8 cellular contexts compared by ENCODE assay signal in the genomic region with DNA sequence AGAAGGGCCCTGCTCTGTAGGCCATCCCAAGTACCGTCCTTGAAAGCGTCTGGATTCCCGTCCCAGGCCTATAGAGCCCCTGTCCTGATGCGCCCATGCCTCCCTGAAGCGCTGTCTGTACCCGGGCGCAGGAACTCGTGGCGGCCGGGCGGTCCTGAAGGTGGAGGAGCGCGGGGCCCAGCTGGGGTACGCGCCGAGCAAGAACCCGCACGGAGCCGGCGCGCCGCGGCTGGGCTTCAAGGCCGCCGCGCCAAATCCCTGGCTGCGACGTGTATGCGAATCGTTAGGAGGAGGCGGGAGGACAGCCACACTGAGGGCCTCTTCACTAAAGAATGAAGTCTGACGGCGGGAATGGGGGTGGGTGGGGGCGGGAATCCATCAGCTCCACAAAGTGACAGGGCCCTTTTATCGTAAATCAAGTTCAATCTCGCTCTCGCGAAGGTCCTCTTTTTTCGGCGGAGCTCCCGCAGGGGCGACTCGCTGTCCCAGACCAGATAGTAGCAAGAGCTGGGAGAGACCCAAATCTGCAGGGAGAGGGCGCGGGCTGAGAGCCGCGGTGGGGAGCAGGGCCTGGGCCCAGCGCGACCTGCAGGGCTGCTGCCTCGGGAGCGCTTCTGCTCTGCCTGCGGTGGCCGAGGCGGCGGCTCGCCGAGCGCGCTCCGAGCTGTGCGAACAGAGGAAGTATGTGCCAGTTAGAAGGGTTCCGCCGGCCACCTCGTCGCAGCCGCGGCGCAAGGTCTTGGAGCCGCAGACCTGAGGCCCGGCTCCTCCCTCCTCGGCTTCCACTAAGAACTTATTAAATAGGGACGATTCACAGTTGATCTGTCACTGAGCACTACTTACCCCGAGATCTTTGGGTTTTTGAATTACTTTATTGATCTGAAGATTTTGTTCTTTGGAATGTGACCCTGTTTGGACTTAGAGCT. TPM values are rescaled to one million over a fixed set of nuclear protein-coding genes. Genes with fewer than 3 reads are reported as not detected.
DNase-seq lines count a peak whose midpoint lies in the region; ATAC-seq and TF ChIP-seq lines count a peak whose summit lies in the region.

No MANE protein-coding gene starts in this region.

- no peak overlapping the region for H2AFZ ChIP-seq in Karpas-422 (ENCODE audit: low read length)

- ATAC-seq in stimulated activated naive CD8-positive, alpha-beta T cell treated with anti-CD3 and anti-CD28 coated beads, Interleukin-15, Interleukin-2, amounts not matched to agents 100 U/mL and 50 U/mL, for 24 hours: peak; percentile 42
- ATAC-seq in GM18502 (IDR thresholded peaks at IDR 0.05; ENCODE audit: poor library complexity, unreplicated experiment): no peak

- no peaks in the 10 kb centered on the region for H3K9me3 ChIP-seq in iPS-15b (ENCODE audit: control insufficient read depth, insufficient read depth, low read length)
- no peaks in the 10 kb centered on the region for H3K9me3 ChIP-seq in Karpas-422 (ENCODE audit: low read length)

- H3K36me3 ChIP-seq in iPS-15b (ENCODE audit: control insufficient read depth, insufficient read depth, low read length) (no peaks in the 10 kb centered on the region), Karpas-422 (ENCODE audit: insufficient read depth, low read length) (no peaks in the 10 kb centered on the region)

- H4K20me1 ChIP-seq in Karpas-422 (ENCODE audit: insufficient read depth, low read depth, low read length): no peaks in the 10 kb centered on the region

- H3K9me2 ChIP-seq in Karpas-422 (replicated peaks; ENCODE audit: insufficient read depth, low read length): no peaks in the 10 kb centered on the region

- H3K9ac ChIP-seq in iPS-15b (ENCODE audit: low read depth, low read length) (no peak overlapping the region), Karpas-422 (ENCODE audit: low read length) (no peak overlapping the region)

- H3K79me2 ChIP-seq in Karpas-422 (ENCODE audit: low read length): no peaks in the 10 kb centered on the region

- H3K4me2 ChIP-seq in Karpas-422 (ENCODE audit: low read depth, low read length, poor library complexity, severe bottlenecking): no peak overlapping the region

- TF ChIP-seq CTCF in VCaP (conservative IDR thresholded peaks at IDR 0.05): no peak

- H3K4me3 ChIP-seq in iPS-15b (ENCODE audit: low read depth, low read length): peak overlapping the region; percentile 54
- no peak overlapping the region for H3K4me3 ChIP-seq in Karpas-422 (ENCODE audit: low read length)

- H3K27me3 ChIP-seq in iPS-15b (ENCODE audit: control insufficient read depth, insufficient read depth, low read length): peaks cover 89% of the 10 kb centered on the region
- no peaks in the 10 kb centered on the region for H3K27me3 ChIP-seq in Karpas-422 (ENCODE audit: low read length)

- H3K4me1 ChIP-seq in iPS-15b (ENCODE audit: control insufficient read depth, insufficient read depth, low read length) (peaks cover 14% of the 10 kb centered on the region), Karpas-422 (ENCODE audit: low read length) (no peaks in the 10 kb centered on the region)

- peak overlapping the region; percentile 66 for H3K27ac ChIP-seq in VCaP
- no peak overlapping the region for H3K27ac ChIP-seq in Karpas-422 (ENCODE audit: low read length)

- DNase-seq in NCI-H1417 (lab: John Stamatoyannopoulos, UW) (peak in 2 of 3 experiments; percentile 72 to 75), NCI-H1417 treated with DMSO at 0.1 percent for 48 hours (lab: John Stamatoyannopoulos, UW) (no peak), Karpas-422 (no peak), NAMALWA (ENCODE audit: low spot score) (no peak)
- DNase-seq in stimulated activated naive CD8-positive, alpha-beta T cell treated with anti-CD3 and anti-CD28 coated beads, Interleukin-15, Interleukin-2, amounts not matched to agents 100 U/mL and 50 U/mL, for 24 hours: no peak

RNA-seq across cellular contexts. Expression of a gene that starts 10.4 kb away (rescaled TPM):
- not detected in 2 replicates for total RNA-seq in Karpas-422 (2014; rRNA removed; shearing (Covaris generic); ENCODE audit: low replicate concordance)

Comparison
In these comparisons a context has a peak if more than half of its experiments do, and no peak if none do; other contexts are left out.
1. DNase-seq: peak in NCI-H1417 (2 of 3); none in NCI-H1417 treated with DMSO at 0.1 percent for 48 hours (single experiment), stimulated activated naive CD8-positive, alpha-beta T cell treated with anti-CD3 and anti-CD28 coated beads, Interleukin-15, Interleukin-2, amounts not matched to agents 100 U/mL and 50 U/mL, for 24 hours (single experiment), Karpas-422 (single experiment) and NAMALWA (single experiment).